Comparison of ENCODE assay signal across 8 cellular contexts in genomic region chr17:35312790-35313711, GRCh38.
A peak's percentile ranks its signal among the peaks of the same experiment; 100 is the strongest.
DNase-seq lines count a peak whose midpoint lies in the region; ATAC-seq and TF ChIP-seq lines count a peak whose summit lies in the region.

No MANE protein-coding gene starts in this region.

- ATAC-seq in HG02885 (IDR thresholded peaks at IDR 0.05; ENCODE audit: poor library complexity, unreplicated experiment) (peak; percentile 62), HG03439 (IDR thresholded peaks at IDR 0.05; ENCODE audit: unreplicated experiment) (no peak)

- H3K27me3 ChIP-seq in duodenal mucosa (ENCODE audit: control insufficient read depth in 1 of 2, insufficient read depth in 2 of 2, low read length in 2 of 2) = peaks cover 5% of the 10 kb centered on the region in 2 donors

- H3K9me3 Mint-ChIP-seq in activated CD4-positive, alpha-beta T cell treated with anti-CD3 and anti-CD28 coated beads, Interleukin-2, amount 10 ng/mL, durations not matched to agents 24 days and 14 days = peaks cover 8% of the 10 kb centered on the region

- peaks cover 34% of the 10 kb centered on the region for H3K4me1 Mint-ChIP-seq in activated CD4-positive, alpha-beta T cell treated with anti-CD3 and anti-CD28 coated beads, Interleukin-2, amount 10 ng/mL, durations not matched to agents 24 days and 14 days

- peaks cover 3% of the 10 kb centered on the region for H3K27me3 Mint-ChIP-seq in activated CD4-positive, alpha-beta T cell treated with anti-CD3 and anti-CD28 coated beads, Interleukin-2, amount 10 ng/mL, durations not matched to agents 24 days and 14 days

- TF ChIP-seq CTCF in GM10266 (IDR thresholded peaks at IDR 0.05; ENCODE audit: control insufficient read depth, insufficient read depth, low read depth, missing control alignments) (peak; percentile 88), lower leg skin (IDR thresholded peaks at IDR 0.05) (peak in 1 of 3 donors; percentile 24)

- peak overlapping the region; percentile 38 to 57 for H3K9ac ChIP-seq in duodenal mucosa (ENCODE audit: low read depth in 1 of 2, low read length in 2 of 2)

- peaks cover 0 to 18% of the 10 kb centered on the region in 2 donors for H3K4me1 ChIP-seq in duodenal mucosa (ENCODE audit: control insufficient read depth in 1 of 2, insufficient read depth in 2 of 2, low read length in 2 of 2)

- no peak for TF ChIP-seq POLR2A in lower leg skin (IDR thresholded peaks at IDR 0.05)

- no peaks in the 10 kb centered on the region for H3K36me3 ChIP-seq in duodenal mucosa (ENCODE audit: control insufficient read depth in 1 of 2, insufficient read depth in 2 of 2, low read length in 2 of 2)

- intact Hi-C loops in activated CD4-positive, alpha-beta T cell treated with anti-CD3 and anti-CD28 coated beads, Interleukin-2, amount 10 ng/mL, durations not matched to agents 24 days and 14 days (cut with micrococcal nuclease) = loop anchor here (1.0 to 5.0 kb wide), 8 partner anchors 28 to 434 kb away; partner anchors contain the start of gene SLFN11
- intact Hi-C loops in lower leg skin (cut with DNase I; ENCODE audit: low total_unique reads) = loop anchor here (5.0 to 10.0 kb wide), 2 partner anchors 138 to 224 kb away; partner anchors contain the start of gene SLFN12L

- WGBS in lower leg skin, 2 donors = 14 to 20% methylated on average over 20 of the region's 20 CpGs

- H3K27ac Mint-ChIP-seq in activated CD4-positive, alpha-beta T cell treated with anti-CD3 and anti-CD28 coated beads, Interleukin-2, amount 10 ng/mL, durations not matched to agents 24 days and 14 days = peak overlapping the region; percentile 88

- DNase-seq in GM10266 (ENCODE audit: extremely low spot score) = peak; percentile 58
- DNase-seq in NCI-H226 = peak; percentile 48
- peak; percentile 94 for DNase-seq in activated CD4-positive, alpha-beta T cell treated with anti-CD3 and anti-CD28 coated beads, Interleukin-2, amount 10 ng/mL, durations not matched to agents 24 days and 14 days
- DNase-seq in lower leg skin (ENCODE audit: low spot score in 2 of 2) = peak; percentile 37 to 88
- DNase-seq in stimulated activated CD4-positive, alpha-beta T cell treated with anti-CD3 and anti-CD28 coated beads, Interleukin-4, amount 100 ng/mL, for 48 hours (ENCODE audit: low read depth in 2 of 2) = peak; percentile 36 to 38

- H3K27ac ChIP-seq in duodenal mucosa (ENCODE audit: low read depth, low read length) = no peak overlapping the region

- H3K4me3 ChIP-seq in duodenal mucosa (ENCODE audit: low read depth in 1 of 2, low read length in 2 of 2) (peak overlapping the region; percentile 51 to 75), lower leg skin (ENCODE audit: low read depth, poor library complexity, severe bottlenecking) (no peak overlapping the region)

- H3K36me3 Mint-ChIP-seq in activated CD4-positive, alpha-beta T cell treated with anti-CD3 and anti-CD28 coated beads, Interleukin-2, amount 10 ng/mL, durations not matched to agents 24 days and 14 days (ENCODE audit: low read depth) = peaks cover 8% of the 10 kb centered on the region

- peak overlapping the region; percentile 85 for H3K4me3 Mint-ChIP-seq in activated CD4-positive, alpha-beta T cell treated with anti-CD3 and anti-CD28 coated beads, Interleukin-2, amount 10 ng/mL, durations not matched to agents 24 days and 14 days

- H3K9me3 ChIP-seq in duodenal mucosa (ENCODE audit: control insufficient read depth in 1 of 2, low read length in 2 of 2) = no peaks in the 10 kb centered on the region

Comparison
In these comparisons a context has a peak if more than half of its experiments do, and no peak if none do; other contexts are left out.
1. DNase-seq: peak in every context shown above with its lines; median percentile 94 in activated CD4-positive, alpha-beta T cell treated with anti-CD3 and anti-CD28 coated beads, Interleukin-2, amount 10 ng/mL, durations not matched to agents 24 days and 14 days; 62 in lower leg skin; 58 in GM10266; 48 in NCI-H226; 37 in stimulated activated CD4-positive, alpha-beta T cell treated with anti-CD3 and anti-CD28 coated beads, Interleukin-4, amount 100 ng/mL, for 48 hours.